In the genomic region with DNA sequence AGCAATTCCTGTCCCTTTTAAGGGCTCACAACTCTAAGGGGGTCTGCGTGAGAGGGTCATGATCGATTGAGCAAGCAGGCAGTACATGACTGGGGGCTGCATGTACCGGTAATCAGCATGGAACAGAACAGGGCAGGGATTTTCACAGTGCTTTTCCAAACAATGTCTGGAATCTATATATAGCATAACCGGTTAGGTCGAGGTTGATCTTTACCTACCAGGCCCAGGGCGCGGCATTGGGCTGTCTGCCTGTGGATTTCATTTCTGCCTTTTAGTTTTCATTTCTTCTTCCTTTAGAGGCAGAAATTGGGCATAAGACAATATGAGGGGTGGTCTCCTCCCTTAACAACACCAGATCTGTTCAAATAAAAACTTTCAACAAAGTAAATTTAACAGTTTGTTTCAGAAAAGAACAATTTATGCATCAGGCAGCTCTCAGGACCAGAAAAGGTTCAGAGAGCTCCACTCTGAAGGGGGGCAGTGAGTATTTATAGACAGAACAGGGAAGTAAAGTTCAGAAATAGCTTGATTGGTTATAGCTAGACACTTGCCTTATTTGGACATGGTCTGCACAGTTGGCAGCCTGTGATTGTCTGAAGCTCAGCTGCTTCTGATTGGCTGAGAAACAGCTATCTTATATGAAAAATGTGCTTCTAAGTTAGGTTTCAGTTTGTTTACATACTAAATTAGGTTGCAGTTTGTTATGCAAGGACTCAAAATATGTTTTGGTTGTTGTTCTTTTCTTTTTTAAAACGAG, we compare ENCODE assay signal across 9 cellular contexts. TPM values are rescaled to one million over a fixed set of nuclear protein-coding genes. Genes with fewer than 3 reads are reported as not detected.
DNase-seq lines count a peak whose midpoint lies in the region; ATAC-seq, FAIRE-seq and TF ChIP-seq lines count a peak whose summit lies in the region.
"Had no signal": no experiment of that assay in that cellular context is flagged by ENCODE, and none has a peak within 500 bp of the region (broad histone marks: within the 10 kb centered on the region; RNA-seq: fewer than 3 reads in every experiment).

No MANE protein-coding gene starts in this region.

- H3K9me3 ChIP-seq in body of pancreas = no peaks in the 10 kb centered on the region
- H3K9me3 ChIP-seq in pancreas = no peaks in the 10 kb centered on the region
- H3K9me3 ChIP-seq in esophagus muscularis mucosa = no peaks in the 10 kb centered on the region

- DNase-seq in GM19239 (ENCODE audit: insufficient read length, low spot score) (no peak), body of pancreas (no peak), pancreas (no peak), GF-D8 (lab: John Stamatoyannopoulos, UW) (no peak), esophagus muscularis mucosa (ENCODE audit: extremely low spot score) (no peak)
- no peak for DNase-seq in activated CD4-positive, alpha-beta T cell treated with anti-CD3 and anti-CD28 coated beads for 48 hours

- TF ChIP-seq POLR2A in body of pancreas (IDR thresholded peaks at IDR 0.05) (no peak), esophagus muscularis mucosa (IDR thresholded peaks at IDR 0.05; ENCODE audit: low read depth) (no peak)

- WGBS in body of pancreas, 2 donors = 58 to 76% methylated on average over 8 of the region's 8 CpGs
- 59 to 60% methylated on average over 8 of the region's 8 CpGs for WGBS in pancreas, 2 donors
- 93% methylated on average over 8 of the region's 8 CpGs for WGBS in esophagus muscularis mucosa

- H3K27me3 ChIP-seq in body of pancreas = no peaks in the 10 kb centered on the region
- H3K27me3 ChIP-seq in pancreas = no peaks in the 10 kb centered on the region
- H3K27me3 ChIP-seq in esophagus muscularis mucosa = no peaks in the 10 kb centered on the region

- TF ChIP-seq EP300 in esophagus muscularis mucosa (IDR thresholded peaks at IDR 0.05) = no peak

- intact Hi-C loops in body of pancreas (cut with DNase I) (no loop called here), pancreas (cut with DNase I) (no loop called here), esophagus muscularis mucosa (cut with DNase I) (no loop called here)

- H3K4me1 ChIP-seq in body of pancreas (peaks cover 8% of the 10 kb centered on the region), pancreas (no peaks in the 10 kb centered on the region), esophagus muscularis mucosa (peaks cover 0 to 14% (median 8%) of the 10 kb centered on the region in 4 donors)

- H3K36me3 ChIP-seq in body of pancreas (replicated peaks in 1 of 2; ENCODE audit: insufficient read depth in 1 of 2, low read depth in 2 of 2) (no peaks in the 10 kb centered on the region), pancreas (no peaks in the 10 kb centered on the region), esophagus muscularis mucosa (no peaks in the 10 kb centered on the region)

- FAIRE-seq in GM19239 (lab: Jason Lieb, UNC) = peak; percentile 84
- FAIRE-seq in pancreas (lab: Jason Lieb, UNC) = no peak

- H3K27ac ChIP-seq in body of pancreas (no peak overlapping the region), pancreas (no peak overlapping the region), esophagus muscularis mucosa (replicated peaks in 1 of 4) (no peak overlapping the region)
- H3K27ac ChIP-seq: KMS-11 had no signal

- peak; percentile 63 for ATAC-seq in HG03139 (IDR thresholded peaks at IDR 0.05; ENCODE audit: unreplicated experiment)
- peak; percentile 42 for ATAC-seq in body of pancreas
- peak in 3 of 4 donors; percentile 49 to 54 (median 51) for ATAC-seq in pancreas
- no peak for ATAC-seq in GM21737 (IDR thresholded peaks at IDR 0.05; ENCODE audit: unreplicated experiment)

- TF ChIP-seq CTCF in body of pancreas (IDR thresholded peaks at IDR 0.05) (no peak), pancreas (IDR thresholded peaks at IDR 0.05) (no peak), esophagus muscularis mucosa (IDR thresholded peaks at IDR 0.05) (no peak)

- H3K4me3 ChIP-seq in body of pancreas (no peak overlapping the region), pancreas (no peak overlapping the region), esophagus muscularis mucosa (no peak overlapping the region)

RNA-seq across cellular contexts. Expression of a gene that starts 17.2 kb away (rescaled TPM):
- total RNA-seq in body of pancreas = 10 to 100 TPM; 12.5 to 14.8 TPM
- total RNA-seq in pancreas = 10 to 100 TPM in 5 of 6 donors, 1 to 10 TPM in 1; 9.1 to 20.1 (median 13.8) TPM
- 10 to 100 TPM; 17.7 to 22.9 TPM for polyA plus RNA-seq in pancreas
- 10 to 100 TPM; 13.3 to 15.4 (median 14.0) TPM for total RNA-seq in esophagus muscularis mucosa

RNA-seq across cellular contexts. Expression of a gene that starts 36.4 kb away (rescaled TPM):
- 1 to 10 TPM; 5.7 to 7.9 TPM for total RNA-seq in body of pancreas
- 1 to 10 TPM; 2.6 to 8.3 (median 3.5) TPM for total RNA-seq in pancreas
- polyA plus RNA-seq in pancreas = 1 to 10 TPM; 1.5 TPM
- total RNA-seq in esophagus muscularis mucosa = 10 to 100 TPM; 14.5 to 25.9 (median 23.1) TPM
